ENCODE assay signal across 24 cellular contexts in genomic region chr17:7702776-7703175, GRCh38. TPM values are rescaled to one million over a fixed set of nuclear protein-coding genes. Genes with fewer than 3 reads are reported as not detected.
"Had no signal": no experiment of that assay in that cellular context is flagged by ENCODE, and none has a peak within 500 bp of the region (broad histone marks: within the 10 kb centered on the region; RNA-seq: fewer than 3 reads in every experiment).

No MANE protein-coding gene starts in this region.

- H3K4me1 ChIP-seq: right lobe of liver had no signal

- H3K27ac ChIP-seq: adrenal gland, breast epithelium, heart right ventricle, right lobe of liver, skin epidermis, tibial artery, uterus had no signal

- H3K27me3 ChIP-seq: right lobe of liver, uterus had no signal

- H3K36me3 Mint-ChIP-seq: natural killer cell had no signal

- H3K4me3 ChIP-seq: adrenal gland, breast epithelium, heart right ventricle, right lobe of liver, skin epidermis, tibial artery, uterus had no signal

- H3K9me3 Mint-ChIP-seq: activated T-cell treated with anti-CD3 and anti-CD28 coated beads, Interleukin-2, amount 50 U/mL, for 24 hours; activated T-helper 17 cell treated with anti-CD3 and anti-CD28 coated beads, Interleukin-2, amount 50 U/mL, for 72 hours; central memory CD8-positive, alpha-beta T cell; natural killer cell; stimulated activated effector memory CD8-positive, alpha-beta T cell treated with anti-CD3 and anti-CD28 coated beads, Interleukin-12 subunit alpha, Interleukin-12 subunit beta, amount 100 ng/mL, for 72 hours; stimulated activated naive CD8-positive, alpha-beta T cell treated with anti-CD3 and anti-CD28 coated beads, Interleukin-15, amount 100 ng/mL, for 72 hours had no signal

- H3K9me3 ChIP-seq: adrenal gland, breast epithelium, heart right ventricle, right lobe of liver, tibial artery, uterus had no signal

- H3K27ac Mint-ChIP-seq: activated CD4-positive, alpha-beta T cell treated with anti-CD3 and anti-CD28 coated beads for 36 hours; activated naive CD8-positive, alpha-beta T cell; activated T-cell treated with anti-CD3 and anti-CD28 coated beads, Interleukin-2, amount 50 U/mL, for 24 hours; activated T-helper 17 cell treated with anti-CD3 and anti-CD28 coated beads, Interleukin-2, amount 50 U/mL, for 72 hours; stimulated activated effector memory CD8-positive, alpha-beta T cell treated with anti-CD3 and anti-CD28 coated beads, Interleukin-12 subunit alpha, Interleukin-12 subunit beta, amount 100 ng/mL, for 72 hours had no signal

- H3K36me3 ChIP-seq: breast epithelium, uterus had no signal

- H3K4me3 Mint-ChIP-seq: activated CD4-positive, alpha-beta T cell treated with anti-CD3 and anti-CD28 coated beads for 36 hours; activated T-cell treated with anti-CD3 and anti-CD28 coated beads, Interleukin-2, amount 50 U/mL, for 24 hours; activated T-helper 17 cell treated with anti-CD3 and anti-CD28 coated beads, Interleukin-2, amount 50 U/mL, for 72 hours; central memory CD8-positive, alpha-beta T cell; natural killer cell had no signal

- DNase-seq: activated CD4-positive, alpha-beta T cell treated with anti-CD3 and anti-CD28 coated beads, Interleukin-2, amount 50 U/mL, for 4 hours; activated CD8-positive, alpha-beta memory T cell treated with anti-CD3 and anti-CD28 coated beads for 24 hours; activated CD8-positive, alpha-beta memory T cell treated with anti-CD3 and anti-CD28 coated beads, Interleukin-2, amount 50 U/mL, for 4 hours; activated T-cell treated with anti-CD3 and anti-CD28 coated beads, Interleukin-2, amount 50 U/mL, for 24 hours; heart right ventricle; left ventricle myocardium superior; midbrain; natural killer cell; right lobe of liver; stimulated activated CD4-positive, alpha-beta T cell treated with anti-CD3 and anti-CD28 coated beads, Interleukin-2, amount 100 ng/mL, for 24 hours; stimulated activated naive CD8-positive, alpha-beta T cell treated with anti-CD3 and anti-CD28 coated beads, Interleukin-15, amount 100 ng/mL, for 72 hours; T-helper 1 cell; T-helper 9 cell; tibial artery; uterus had no signal

RNA-seq across cellular contexts. Expression of gene EFNB3, which starts 2.2 kb away (rescaled TPM):
- total RNA-seq: activated CD4-positive, alpha-beta T cell treated with anti-CD3 and anti-CD28 coated beads for 36 hours; activated T-helper 17 cell treated with anti-CD3 and anti-CD28 coated beads, Interleukin-2, amount 50 U/mL, for 72 hours; natural killer cell had no signal

RNA-seq across cellular contexts. Expression of gene DNAH2, which starts 14.8 kb away (rescaled TPM):
- total RNA-seq: activated CD4-positive, alpha-beta T cell treated with anti-CD3 and anti-CD28 coated beads for 36 hours had no signal

RNA-seq across cellular contexts. Expression of gene ATP1B2, which starts 52.0 kb away (rescaled TPM):
- total RNA-seq: mammary epithelial cell had no signal
- polyA plus RNA-seq: mammary epithelial cell had no signal
